In genomic region chr11:65558002-65558784, GRCh38 we compare ENCODE assay signal across 8 cellular contexts. TPM values are rescaled to one million over a fixed set of nuclear protein-coding genes. Genes with fewer than 3 reads are reported as not detected.
DNase-seq lines count a peak whose midpoint lies in the region; ATAC-seq and TF ChIP-seq lines count a peak whose summit lies in the region.

TSS of gene LTBP3 (minus strand) at chr11:65558359. CDS start at chr11:65557959, 400 bp downstream.

- peaks cover 0 to 11% (median 9%) of the 10 kb centered on the region in 4 donors for H3K36me3 ChIP-seq in esophagus muscularis mucosa
- no peaks in the 10 kb centered on the region for H3K36me3 ChIP-seq in thymus (ENCODE audit: control insufficient read depth, insufficient read depth)

- no peaks in the 10 kb centered on the region for H3K9me3 ChIP-seq in esophagus muscularis mucosa
- H3K9me3 ChIP-seq in thymus (ENCODE audit: control insufficient read depth): no peaks in the 10 kb centered on the region

- no peaks in the 10 kb centered on the region for H3K36me3 Mint-ChIP-seq in activated CD4-positive, alpha-beta T cell treated with anti-CD3 and anti-CD28 coated beads for 36 hours (ENCODE audit: low read depth)
- no peaks in the 10 kb centered on the region for H3K36me3 Mint-ChIP-seq in activated T-cell treated with anti-CD3 and anti-CD28 coated beads, Interleukin-2, amount 50 U/mL, for 72 hours (ENCODE audit: insufficient read depth in 2 of 2)

- peak in 2 of 3 experiments; percentile 12 to 21 for TF ChIP-seq CTCF in esophagus muscularis mucosa (IDR thresholded peaks at IDR 0.05)

- POLR2A ChIA-PET in activated CD4-positive, alpha-beta T cell treated with anti-CD3 and anti-CD28 coated beads for 36 hours (lab: Charles Lee): no interaction called here

- H3K4me1 Mint-ChIP-seq in activated CD4-positive, alpha-beta T cell treated with anti-CD3 and anti-CD28 coated beads for 36 hours: peaks cover 50% of the 10 kb centered on the region
- peaks cover 69% of the 10 kb centered on the region for H3K4me1 Mint-ChIP-seq in activated T-cell treated with anti-CD3 and anti-CD28 coated beads, Interleukin-2, amount 50 U/mL, for 72 hours (ENCODE audit: low read depth)

- H3K27me3 ChIP-seq in esophagus muscularis mucosa: no peaks in the 10 kb centered on the region
- no peaks in the 10 kb centered on the region for H3K27me3 ChIP-seq in thymus (ENCODE audit: control insufficient read depth, insufficient read depth)

- H3K4me3 ChIP-seq in esophagus muscularis mucosa (peak within 1 kb of the TSS; percentile 70 to 74 (median 72)), thymus (ENCODE audit: low read length) (peak within 1 kb of the TSS; percentile 66)

- H3K9me3 Mint-ChIP-seq in activated CD4-positive, alpha-beta T cell treated with anti-CD3 and anti-CD28 coated beads for 36 hours (ENCODE audit: low read depth): no peaks in the 10 kb centered on the region
- no peaks in the 10 kb centered on the region for H3K9me3 Mint-ChIP-seq in activated T-cell treated with anti-CD3 and anti-CD28 coated beads, Interleukin-2, amount 50 U/mL, for 72 hours

- CTCF ChIA-PET in activated CD4-positive, alpha-beta T cell treated with anti-CD3 and anti-CD28 coated beads for 36 hours (lab: Charles Lee): interaction anchor here (0.7 kb wide), 1 partner anchor 8 kb away, joined by 3 read pairs; no protein-coding TSS in a partner anchor

- H3K27me3 Mint-ChIP-seq in activated CD4-positive, alpha-beta T cell treated with anti-CD3 and anti-CD28 coated beads for 36 hours: no peaks in the 10 kb centered on the region
- no peaks in the 10 kb centered on the region for H3K27me3 Mint-ChIP-seq in activated T-cell treated with anti-CD3 and anti-CD28 coated beads, Interleukin-2, amount 50 U/mL, for 72 hours (ENCODE audit: low read depth)

- TF ChIP-seq POLR2A in esophagus muscularis mucosa (IDR thresholded peaks at IDR 0.05; ENCODE audit: low read depth): peak; percentile 10

- no peak for TF ChIP-seq EP300 in esophagus muscularis mucosa (IDR thresholded peaks at IDR 0.05)

- peak; percentile 21 for ATAC-seq in activated CD4-positive, alpha-beta T cell treated with anti-CD3 and anti-CD28 coated beads for 36 hours
- peak; percentile 33 to 44 for ATAC-seq in activated T-cell treated with anti-CD3 and anti-CD28 coated beads, Interleukin-2, amount 50 U/mL, for 72 hours (replicated peaks in 1 of 2)

- H3K27ac Mint-ChIP-seq in activated CD4-positive, alpha-beta T cell treated with anti-CD3 and anti-CD28 coated beads for 36 hours: peak within 1 kb of the TSS; percentile 85
- peak within 1 kb of the TSS; percentile 94 for H3K27ac Mint-ChIP-seq in activated T-cell treated with anti-CD3 and anti-CD28 coated beads, Interleukin-2, amount 50 U/mL, for 72 hours

- DNase-seq in activated CD4-positive, alpha-beta T cell treated with anti-CD3 and anti-CD28 coated beads for 36 hours: peak; percentile 71
- no peak for DNase-seq in activated CD4-positive, alpha-beta T cell treated with anti-CD3 and anti-CD28 coated beads, Interleukin-2, amount 50 U/mL, for 1 hour
- peak; percentile 59 for DNase-seq in NCI-H2171 (lab: John Stamatoyannopoulos, UW)
- DNase-seq in activated T-cell treated with anti-CD3 and anti-CD28 coated beads, Interleukin-2, amount 50 U/mL, for 72 hours: peak; percentile 45 to 59
- DNase-seq in esophagus muscularis mucosa (ENCODE audit: extremely low spot score): no peak
- DNase-seq in middle frontal gyrus (ENCODE audit: extremely low spot score, low spot score): peak; percentile 84
- DNase-seq in NCI-H526 treated with DMSO at 0.1 percent for 48 hours (lab: John Stamatoyannopoulos, UW): no peak

- WGBS in esophagus muscularis mucosa: 0% methylated on average over 10 of the region's 77 CpGs
- WGBS in thymus: under 1% methylated on average over 77 of the region's 77 CpGs

- intact Hi-C loops in activated CD4-positive, alpha-beta T cell treated with anti-CD3 and anti-CD28 coated beads for 36 hours (cut with DNase I, micrococcal nuclease): no loop called here
- intact Hi-C loops in esophagus muscularis mucosa (cut with DNase I): no loop called here

- H3K27ac ChIP-seq in esophagus muscularis mucosa (replicated peaks in 1 of 4) (peak within 1 kb of the TSS; percentile 87 to 99 (median 97)), thymus (ENCODE audit: low read depth) (peak within 1 kb of the TSS; percentile 90)

- peak within 1 kb of the TSS; percentile 77 for H3K4me3 Mint-ChIP-seq in activated CD4-positive, alpha-beta T cell treated with anti-CD3 and anti-CD28 coated beads for 36 hours
- peak within 1 kb of the TSS; percentile 75 to 87 for H3K4me3 Mint-ChIP-seq in activated T-cell treated with anti-CD3 and anti-CD28 coated beads, Interleukin-2, amount 50 U/mL, for 72 hours

- H3K4me1 ChIP-seq in esophagus muscularis mucosa (peaks cover 59 to 80% (median 73%) of the 10 kb centered on the region in 4 donors), thymus (ENCODE audit: control insufficient read depth, insufficient read depth, low read length) (peaks cover 24% of the 10 kb centered on the region)

RNA-seq across cellular contexts. Expression of gene LTBP3, which starts in this region (rescaled TPM):
- 10 to 100 TPM; 57.8 to 72.7 TPM for total RNA-seq in activated CD4-positive, alpha-beta T cell treated with anti-CD3 and anti-CD28 coated beads for 36 hours
- total RNA-seq in activated T-cell treated with anti-CD3 and anti-CD28 coated beads, Interleukin-2, amount 50 U/mL, for 72 hours: 100 to 1,000 TPM; 106 TPM
- 100 to 1,000 TPM; 107 to 208 (median 137) TPM for total RNA-seq in esophagus muscularis mucosa
- 64.6 TPM for polyA plus RNA-seq in thymus

Comparison
In these comparisons a context has a peak if more than half of its experiments do, and no peak if none do; other contexts are left out.
1. DNase-seq: peak in activated CD4-positive, alpha-beta T cell treated with anti-CD3 and anti-CD28 coated beads for 36 hours (single experiment), NCI-H2171 (single experiment), activated T-cell treated with anti-CD3 and anti-CD28 coated beads, Interleukin-2, amount 50 U/mL, for 72 hours (2 of 2) and middle frontal gyrus (single experiment); none in activated CD4-positive, alpha-beta T cell treated with anti-CD3 and anti-CD28 coated beads, Interleukin-2, amount 50 U/mL, for 1 hour (single experiment), esophagus muscularis mucosa (single experiment) and NCI-H526 treated with DMSO at 0.1 percent for 48 hours (single experiment).